Comparison of ENCODE assay signal across 1 cellular context in genomic region chr2:207471261-207471660, GRCh38.
TF ChIP-seq lines count a peak whose summit lies in the region.

No MANE protein-coding gene starts in this region.

TF ChIP-seq in IMR-90, 13 proteins besides CTCF, POLR2A, EP300 and RAD21:
- TF ChIP-seq FOS (IDR thresholded peaks at IDR 0.05; ENCODE audit: low read depth, low read length) (no peak), BHLHE40 (IDR thresholded peaks at IDR 0.05; ENCODE audit: low read depth, low read length) (no peak), ELK1 (IDR thresholded peaks at IDR 0.05; ENCODE audit: borderline replicate concordance, low read depth, low read length) (no peak), RCOR1 (IDR thresholded peaks at IDR 0.05; ENCODE audit: insufficient replicate concordance, low read length) (no peak)
